10 cellular contexts compared by ENCODE assay signal in genomic region chrX:103845165-103845653, GRCh38.
A peak's percentile ranks its signal among the peaks of the same experiment; 100 is the strongest.
DNase-seq lines count a peak whose midpoint lies in the region; ATAC-seq and TF ChIP-seq lines count a peak whose summit lies in the region.
"Had no signal": no experiment of that assay in that cellular context is flagged by ENCODE, and none has a peak within 500 bp of the region (broad histone marks: within the 10 kb centered on the region; RNA-seq: fewer than 3 reads in every experiment).

No MANE protein-coding gene starts in this region.

- TF ChIP-seq CTCF in AG04449 (IDR thresholded peaks at IDR 0.05; ENCODE audit: insufficient read depth, low read length, missing control alignments) (peak; percentile 56), GM12874 (IDR thresholded peaks at IDR 0.05; ENCODE audit: insufficient read depth, low read depth, low read length) (peak; percentile 28; the same call in 1 of the 2 replicates)

- DNase-seq in AG04449 (ENCODE audit: low read depth, low spot score) = peak; percentile 70
- DNase-seq in NCI-H146 treated with DMSO at 0.1 percent for 48 hours (lab: John Stamatoyannopoulos, UW; ENCODE audit: unreplicated experiment) = peak; percentile 14
- peak; percentile 10 to 48 for DNase-seq in activated CD4-positive, alpha-beta T cell treated with anti-CD3 and anti-CD28 coated beads for 4 hours
- peak; percentile 2 to 30 (median 2) for DNase-seq in effector memory CD4-positive, alpha-beta T cell
- peak; percentile 21 to 29 for DNase-seq in memory B cell (ENCODE audit: low spot score in 2 of 2)
- DNase-seq in stimulated activated naive CD4-positive, alpha-beta T cell (lab: John Stamatoyannopoulos, UW) = peak; percentile 0 to 44 (median 8)

- H3K9me3 ChIP-seq in effector memory CD4-positive, alpha-beta T cell (ENCODE audit: control insufficient read depth, low read length) = no peaks in the 10 kb centered on the region

- no peak overlapping the region for H3K27ac Mint-ChIP-seq in memory B cell
- H3K27ac Mint-ChIP-seq: IgD-negative memory B cell; stimulated activated naive CD8-positive, alpha-beta T cell treated with anti-CD3 and anti-CD28 coated beads, Interleukin-15, Interleukin-2, amounts not matched to agents 100 ng/mL and 50 ng/mL, for 24 hours had no signal

- H3K4me3 Mint-ChIP-seq in memory B cell = no peak overlapping the region
- H3K4me3 Mint-ChIP-seq: IgD-negative memory B cell; stimulated activated naive CD8-positive, alpha-beta T cell treated with anti-CD3 and anti-CD28 coated beads, Interleukin-15, Interleukin-2, amounts not matched to agents 100 ng/mL and 50 ng/mL, for 24 hours had no signal

- ATAC-seq in HG02852 (IDR thresholded peaks at IDR 0.05; ENCODE audit: unreplicated experiment) (peak; percentile 83), memory B cell (ENCODE audit: low read depth) (peak; percentile 39)

- H3K27ac ChIP-seq in effector memory CD4-positive, alpha-beta T cell (ENCODE audit: insufficient read depth, low read length, poor library complexity, severe bottlenecking) = no peak overlapping the region

- H3K4me3 ChIP-seq in AG04449 (ENCODE audit: low read depth, low read length) = no peak overlapping the region
- no peak overlapping the region for H3K4me3 ChIP-seq in effector memory CD4-positive, alpha-beta T cell (ENCODE audit: insufficient read depth, low read depth, low read length, poor library complexity, severe bottlenecking)

- H3K27me3 ChIP-seq in effector memory CD4-positive, alpha-beta T cell (replicated peaks; ENCODE audit: control insufficient read depth, insufficient read depth, low read length, poor library complexity, severe bottlenecking) = no peaks in the 10 kb centered on the region

- H3K36me3 Mint-ChIP-seq in memory B cell = no peaks in the 10 kb centered on the region
- H3K36me3 Mint-ChIP-seq: IgD-negative memory B cell had no signal

- H3K36me3 ChIP-seq in effector memory CD4-positive, alpha-beta T cell (ENCODE audit: control insufficient read depth, insufficient read depth, low read length) = no peaks in the 10 kb centered on the region

- H3K27me3 Mint-ChIP-seq in memory B cell = no peaks in the 10 kb centered on the region
- H3K27me3 Mint-ChIP-seq: IgD-negative memory B cell; stimulated activated naive CD8-positive, alpha-beta T cell treated with anti-CD3 and anti-CD28 coated beads, Interleukin-15, Interleukin-2, amounts not matched to agents 100 ng/mL and 50 ng/mL, for 24 hours had no signal

- POLR2A ChIA-PET in AG04449 (lab: Yijun Ruan, JAX) = interaction anchor here (0.7 to 1.2 kb wide), 2 partner anchors 17 to 267 kb away, joined by 3 to 6 read pairs; partner anchors contain the start of gene ZCCHC18

- no peaks in the 10 kb centered on the region for H3K4me1 Mint-ChIP-seq in memory B cell

- CTCF ChIA-PET in AG04449 (lab: Yijun Ruan, JAX) = interaction anchor here (0.6 to 3.0 kb wide), 18 partner anchors 10 to 1077 kb away, joined by 3 to 28 read pairs (median 6); partner anchors contain the start of genes RAB9B and ZCCHC18

- H3K9me3 Mint-ChIP-seq in memory B cell = no peaks in the 10 kb centered on the region
- H3K9me3 Mint-ChIP-seq: IgD-negative memory B cell; stimulated activated naive CD8-positive, alpha-beta T cell treated with anti-CD3 and anti-CD28 coated beads, Interleukin-15, Interleukin-2, amounts not matched to agents 100 ng/mL and 50 ng/mL, for 24 hours had no signal

- no peaks in the 10 kb centered on the region for H3K4me1 ChIP-seq in effector memory CD4-positive, alpha-beta T cell (ENCODE audit: control insufficient read depth, insufficient read depth, low read length, poor library complexity, severe bottlenecking)

Comparison
In these comparisons a context has a peak if more than half of its experiments do, and no peak if none do; other contexts are left out.
1. DNase-seq: peak in every context shown above with its lines; median percentile 70 in AG04449; 29 in activated CD4-positive, alpha-beta T cell treated with anti-CD3 and anti-CD28 coated beads for 4 hours; 25 in memory B cell; 14 in NCI-H146 treated with DMSO at 0.1 percent for 48 hours; 8 in stimulated activated naive CD4-positive, alpha-beta T cell; 2 in effector memory CD4-positive, alpha-beta T cell.